ENCODE assay signal across 26 cellular contexts in genomic region chr5:115457574-115457973, GRCh38.
DNase-seq lines count a peak whose midpoint lies in the region; FAIRE-seq and TF ChIP-seq lines count a peak whose summit lies in the region.
"Had no signal": no experiment of that assay in that cellular context is flagged by ENCODE, and none has a peak within 500 bp of the region (broad histone marks: within the 10 kb centered on the region; RNA-seq: fewer than 3 reads in every experiment).

No MANE protein-coding gene starts in this region.

- no peak overlapping the region for H3K14ac ChIP-seq in H1 (ENCODE audit: insufficient read length)

- no peak for FAIRE-seq in H1 (lab: Jason Lieb, UNC)

- peak overlapping the region; percentile 18 for H3K27ac ChIP-seq in HUES48 (ENCODE audit: low read depth, low read length)
- H3K27ac ChIP-seq in H1 (ENCODE audit: low read depth, low read length): no peak overlapping the region
- peak overlapping the region; percentile 13 to 63 (median 48) for H3K27ac ChIP-seq in stomach
- H3K27ac ChIP-seq: ascending aorta, epithelial cell of prostate, ovary, SJSA1, spleen had no signal

- H2BK15ac ChIP-seq in H1 (ENCODE audit: low read length): no peak overlapping the region

- peaks cover 4% of the 10 kb centered on the region for H3K27me3 Mint-ChIP-seq in nephron progenitor cell (ENCODE audit: low read depth, poor library complexity)
- peaks cover 21% of the 10 kb centered on the region for H3K27me3 Mint-ChIP-seq in activated T-cell treated with anti-CD3 and anti-CD28 coated beads, Interleukin-2, amount 50 U/mL, for 24 hours

- no peak overlapping the region for H3K56ac ChIP-seq in H1 (replicated peaks; ENCODE audit: insufficient read length, low read depth, low read length)

- CTCF ChIA-PET in H1 (lab: Charles Lee; ENCODE audit: partially characterized antibody): no interaction called here

- H3K4me1 ChIP-seq in HUES48 (ENCODE audit: control insufficient read depth, insufficient read depth, low read length) (peaks cover 16% of the 10 kb centered on the region; the same call in 1 of the 2 replicates), H1 (replicated peaks in 1 of 4; ENCODE audit: control insufficient read depth in 3 of 4, insufficient read depth in 4 of 4, low read length in 3 of 4) (peaks cover 0 to 11% (median 0%) of the 10 kb centered on the region in 4 experiments; a peak in 1 of 7 replicates), stomach (peaks cover 10 to 74% (median 47%) of the 10 kb centered on the region in 4 donors)
- H3K4me1 ChIP-seq: ascending aorta had no signal

- DNase-seq in H1 (ENCODE audit: low read depth in 1 of 2, low spot score in 2 of 2) (no peak), nephron progenitor cell (no peak), stomach (no peak), NCI-H1048 (lab: John Stamatoyannopoulos, UW) (no peak)
- DNase-seq in activated T-cell treated with anti-CD3 and anti-CD28 coated beads, Interleukin-2, amount 50 U/mL, for 24 hours: no peak
- no peak for DNase-seq in activated CD4-positive, alpha-beta T cell treated with anti-CD3 and anti-CD28 coated beads for 48 hours
- DNase-seq: activated CD4-positive, alpha-beta T cell treated with anti-CD3 and anti-CD28 coated beads, Interleukin-2, amount 50 U/mL, for 1 hour; activated gamma-delta T cell; activated naive CD8-positive, alpha-beta T cell treated with anti-CD3 and anti-CD28 coated beads for 36 hours; activated T-cell treated with anti-CD3 and anti-CD28 coated beads, Interleukin-2, amount 50 U/mL, for 1 hour; caudate nucleus; cortex of kidney; effector memory CD4-positive, alpha-beta T cell; natural killer cell; NCI-H1105 treated with DMSO at 0.1 percent for 48 hours; NCI-H2171; NCI-H510A; ovary; RPMI8226; spleen had no signal

- H4K5ac ChIP-seq in H1 (ENCODE audit: insufficient read length, low read depth, low read length): no peak overlapping the region

- H3K79me2 ChIP-seq in H1 (ENCODE audit: control insufficient read depth in 1 of 2, insufficient read depth in 2 of 2, low read length in 2 of 2): no peaks in the 10 kb centered on the region

- H3K4me2 ChIP-seq in H1 (ENCODE audit: insufficient read depth in 1 of 2, low read depth in 2 of 2, low read length in 2 of 2): no peak overlapping the region

- H3K18ac ChIP-seq in H1 (ENCODE audit: extremely low read depth, low read length): no peak overlapping the region

- H2AK5ac ChIP-seq in H1 (ENCODE audit: low read depth, low read length): no peak overlapping the region

- H3K27me3 ChIP-seq in HUES48 (ENCODE audit: control insufficient read depth, insufficient read depth, low read length): no peaks in the 10 kb centered on the region; the same call in 1 of the 2 replicates
- H3K27me3 ChIP-seq in H1 (replicated peaks in 1 of 4; ENCODE audit: control insufficient read depth in 3 of 4, extremely low read depth in 1 of 4, insufficient read depth in 3 of 4, low read length in 3 of 4): no peaks in the 10 kb centered on the region
- H3K27me3 ChIP-seq in stomach: no peaks in the 10 kb centered on the region
- H3K27me3 ChIP-seq: ascending aorta, ovary, SJSA1, tibial nerve had no signal

- no peak overlapping the region for H4K91ac ChIP-seq in H1 (replicated peaks; ENCODE audit: insufficient read length, low read length)

- H3K4me1 Mint-ChIP-seq in nephron progenitor cell: peaks cover 6% of the 10 kb centered on the region
- H3K4me1 Mint-ChIP-seq in activated T-cell treated with anti-CD3 and anti-CD28 coated beads, Interleukin-2, amount 50 U/mL, for 24 hours (ENCODE audit: low read depth): peaks cover 2% of the 10 kb centered on the region
- H3K4me1 Mint-ChIP-seq: natural killer cell had no signal

- intact Hi-C loops in stomach (cut with DNase I; ENCODE audit: low total_unique reads): no loop called here

- H2BK5ac ChIP-seq in H1 (ENCODE audit: low read depth, low read length): no peak overlapping the region

- H2BK20ac ChIP-seq in H1 (ENCODE audit: low read length): no peak overlapping the region

- no peaks in the 10 kb centered on the region for H4K20me1 ChIP-seq in H1 (replicated peaks in 1 of 2; ENCODE audit: control insufficient read depth in 1 of 2, insufficient read depth in 2 of 2, low read length in 2 of 2)

- H2BK12ac ChIP-seq in H1 (ENCODE audit: low read depth, low read length): no peak overlapping the region

- TF ChIP-seq RAD21 in H1 (IDR thresholded peaks at IDR 0.05 in 1 of 2, conservative IDR thresholded peaks at IDR 0.05 in 1 of 2; ENCODE audit: low read depth in 2 of 2, low read length in 2 of 2): no peak

- H3K27ac Mint-ChIP-seq in nephron progenitor cell: peak overlapping the region; percentile 13
- H3K27ac Mint-ChIP-seq in activated T-cell treated with anti-CD3 and anti-CD28 coated beads, Interleukin-2, amount 50 U/mL, for 24 hours: no peak overlapping the region
- H3K27ac Mint-ChIP-seq: activated naive CD8-positive, alpha-beta T cell treated with anti-CD3 and anti-CD28 coated beads for 36 hours; CD14-positive monocyte; natural killer cell had no signal

- no peak overlapping the region for H3K4me3 Mint-ChIP-seq in nephron progenitor cell
- no peak overlapping the region for H3K4me3 Mint-ChIP-seq in activated T-cell treated with anti-CD3 and anti-CD28 coated beads, Interleukin-2, amount 50 U/mL, for 24 hours
- H3K4me3 Mint-ChIP-seq: activated naive CD8-positive, alpha-beta T cell treated with anti-CD3 and anti-CD28 coated beads for 36 hours; CD14-positive monocyte; natural killer cell had no signal

- H3K9me3 ChIP-seq in HUES48 (ENCODE audit: control insufficient read depth, insufficient read depth, low read length): no peaks in the 10 kb centered on the region
- H3K9me3 ChIP-seq in H1 (ENCODE audit: insufficient read depth in 2 of 2, low read depth in 1 of 2, low read length in 1 of 2): no peaks in the 10 kb centered on the region
- no peaks in the 10 kb centered on the region for H3K9me3 ChIP-seq in stomach
- H3K9me3 ChIP-seq: ascending aorta, ovary, SJSA1, spleen, tibial nerve had no signal

- H3K36me3 Mint-ChIP-seq in nephron progenitor cell (ENCODE audit: low read depth): no peaks in the 10 kb centered on the region
- H3K36me3 Mint-ChIP-seq in activated T-cell treated with anti-CD3 and anti-CD28 coated beads, Interleukin-2, amount 50 U/mL, for 24 hours (ENCODE audit: low read depth): no peaks in the 10 kb centered on the region
- H3K36me3 Mint-ChIP-seq: activated naive CD8-positive, alpha-beta T cell treated with anti-CD3 and anti-CD28 coated beads for 36 hours; natural killer cell had no signal

- no peak overlapping the region for H3K4ac ChIP-seq in H1 (replicated peaks; ENCODE audit: insufficient read length, low read depth, low read length)

- H4K8ac ChIP-seq in H1 (ENCODE audit: extremely low read depth, insufficient read depth, low read length): no peak overlapping the region

- H3K36me3 ChIP-seq in HUES48 (ENCODE audit: control insufficient read depth, insufficient read depth, low read length): no peaks in the 10 kb centered on the region
- H3K36me3 ChIP-seq in H1 (ENCODE audit: control insufficient read depth in 2 of 4, insufficient read depth in 4 of 4, low read length in 3 of 4): no peaks in the 10 kb centered on the region
- no peaks in the 10 kb centered on the region for H3K36me3 ChIP-seq in stomach
- H3K36me3 ChIP-seq: ascending aorta, ovary, SJSA1, spleen, tibial nerve had no signal

- no peaks in the 10 kb centered on the region for H3K79me1 ChIP-seq in H1 (ENCODE audit: low read depth, low read length)

- no peak overlapping the region for H3K23ac ChIP-seq in H1 (ENCODE audit: insufficient read length)

- H2BK120ac ChIP-seq in H1 (replicated peaks; ENCODE audit: low read depth, low read length): no peak overlapping the region

- no peak for TF ChIP-seq CTCF in H1 (IDR thresholded peaks at IDR 0.05; ENCODE audit: control extremely low read depth in 1 of 3, insufficient read depth in 1 of 3, low read depth in 1 of 3, low read length in 3 of 3)
- no peak for TF ChIP-seq CTCF in nephron progenitor cell (IDR thresholded peaks at IDR 0.05)
- TF ChIP-seq CTCF in stomach (IDR thresholded peaks at IDR 0.05): no peak

- TF ChIP-seq POLR2A in H1 (IDR thresholded peaks at IDR 0.05; ENCODE audit: control extremely low read depth in 1 of 2, low read depth in 2 of 2, low read length in 2 of 2) (no peak), stomach (IDR thresholded peaks at IDR 0.05) (no peak)

- POLR2A ChIA-PET in H1 (lab: Charles Lee; ENCODE audit: partially characterized antibody): no interaction called here

- H3K9me3 Mint-ChIP-seq in nephron progenitor cell: no peaks in the 10 kb centered on the region
- no peaks in the 10 kb centered on the region for H3K9me3 Mint-ChIP-seq in activated T-cell treated with anti-CD3 and anti-CD28 coated beads, Interleukin-2, amount 50 U/mL, for 24 hours
- H3K9me3 Mint-ChIP-seq: activated naive CD8-positive, alpha-beta T cell treated with anti-CD3 and anti-CD28 coated beads for 36 hours; natural killer cell had no signal

- no peaks in the 10 kb centered on the region for H3K23me2 ChIP-seq in H1 (ENCODE audit: low read depth, low read length)

- peak overlapping the region; percentile 95; the same call in 1 of the 2 replicates for H2AFZ ChIP-seq in H1 (ENCODE audit: low read length)

- 91% methylated on average over 6 of the region's 6 CpGs; no CpG with 5 or more reads in 1 of the 2 experiments for WGBS in H1 (ENCODE audit: extremely low coverage in 1 of 2, insufficient coverage in 1 of 2, insufficient read length in 1 of 2, insufficient replicate concordance in 2 of 2, low coverage in 1 of 2, low lambda C conversion rate in 2 of 2, missing lambda C conversion rate in 1 of 2), 2 experiments
- 29 to 63% (median 42%) methylated on average over 6 of the region's 6 CpGs for WGBS in stomach, 5 donors

- TF ChIP-seq EP300 in H1 (IDR thresholded peaks at IDR 0.05; ENCODE audit: borderline replicate concordance in 1 of 2, low read depth in 2 of 2, low read length in 2 of 2): no peak
- TF ChIP-seq EP300 in stomach (IDR thresholded peaks at IDR 0.05): no peak

- H3K9ac ChIP-seq in HUES48 (ENCODE audit: low read depth, low read length) (no peak overlapping the region), H1 (replicated peaks in 1 of 4; ENCODE audit: extremely low read depth in 1 of 4, low read depth in 3 of 4, low read length in 3 of 4) (no peak overlapping the region)

- no peak overlapping the region for H3K4me3 ChIP-seq in HUES48 (ENCODE audit: low read depth, low read length)
- no peak overlapping the region for H3K4me3 ChIP-seq in H1 (ENCODE audit: extremely low read depth in 1 of 4, insufficient read depth in 2 of 4, low read depth in 3 of 4, low read length in 4 of 4)
- H3K4me3 ChIP-seq in stomach: no peak overlapping the region
- H3K4me3 ChIP-seq: ascending aorta, ovary, SJSA1, spleen, tibial nerve had no signal

TF ChIP-seq in H1, 55 proteins besides CTCF, POLR2A, EP300 and RAD21:
- TF ChIP-seq BACH1 (IDR thresholded peaks at IDR 0.05; ENCODE audit: low read length) (no peak), RNF2 (IDR thresholded peaks at IDR 0.05; ENCODE audit: borderline replicate concordance, low read depth, low read length, missing control alignments, poor library complexity, severe bottlenecking) (no peak)
